1 cellular context compared by ENCODE assay signal in the genomic region with DNA sequence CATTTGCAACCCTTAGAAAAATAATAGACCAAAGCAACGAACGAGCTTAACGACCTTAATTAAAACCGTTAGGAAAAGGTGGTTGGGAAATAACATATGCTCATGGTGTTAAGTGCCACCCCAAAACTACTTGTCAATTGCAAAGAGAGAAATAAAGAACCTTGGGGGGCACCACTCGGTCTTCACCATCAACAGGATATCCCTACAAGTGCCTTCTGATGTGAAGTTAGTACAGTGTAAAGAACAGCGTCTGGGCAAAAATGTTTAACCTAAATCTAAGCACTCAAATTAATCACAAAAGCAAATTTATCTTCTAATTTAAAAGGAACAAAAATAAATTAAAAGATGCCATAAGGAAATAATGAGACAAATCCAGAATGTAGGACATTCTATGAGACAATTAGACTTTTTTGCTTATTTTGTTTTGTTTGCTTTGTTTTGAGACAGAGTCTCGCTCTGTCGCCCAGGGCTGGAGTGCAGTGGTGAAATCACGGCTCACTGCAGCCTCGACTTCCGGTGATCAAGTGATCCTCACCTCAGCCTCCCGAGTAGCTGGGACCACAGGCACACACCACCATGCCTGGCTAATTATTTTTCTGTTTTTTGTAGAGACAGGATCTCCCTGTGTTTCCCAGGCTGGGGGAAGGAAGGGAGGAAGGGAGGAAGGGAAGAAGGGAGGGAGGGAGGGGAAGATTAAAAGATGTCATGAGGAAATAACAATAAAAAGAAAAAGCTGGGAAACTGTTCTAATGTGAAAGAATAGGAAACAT.
TF ChIP-seq lines count a peak whose summit lies in the region.

No MANE protein-coding gene starts in this region.

TF ChIP-seq in HepG2, 621 proteins besides CTCF, POLR2A, EP300 and RAD21 (continued from another document and continues in another):
- TF ChIP-seq, protein P1, sequence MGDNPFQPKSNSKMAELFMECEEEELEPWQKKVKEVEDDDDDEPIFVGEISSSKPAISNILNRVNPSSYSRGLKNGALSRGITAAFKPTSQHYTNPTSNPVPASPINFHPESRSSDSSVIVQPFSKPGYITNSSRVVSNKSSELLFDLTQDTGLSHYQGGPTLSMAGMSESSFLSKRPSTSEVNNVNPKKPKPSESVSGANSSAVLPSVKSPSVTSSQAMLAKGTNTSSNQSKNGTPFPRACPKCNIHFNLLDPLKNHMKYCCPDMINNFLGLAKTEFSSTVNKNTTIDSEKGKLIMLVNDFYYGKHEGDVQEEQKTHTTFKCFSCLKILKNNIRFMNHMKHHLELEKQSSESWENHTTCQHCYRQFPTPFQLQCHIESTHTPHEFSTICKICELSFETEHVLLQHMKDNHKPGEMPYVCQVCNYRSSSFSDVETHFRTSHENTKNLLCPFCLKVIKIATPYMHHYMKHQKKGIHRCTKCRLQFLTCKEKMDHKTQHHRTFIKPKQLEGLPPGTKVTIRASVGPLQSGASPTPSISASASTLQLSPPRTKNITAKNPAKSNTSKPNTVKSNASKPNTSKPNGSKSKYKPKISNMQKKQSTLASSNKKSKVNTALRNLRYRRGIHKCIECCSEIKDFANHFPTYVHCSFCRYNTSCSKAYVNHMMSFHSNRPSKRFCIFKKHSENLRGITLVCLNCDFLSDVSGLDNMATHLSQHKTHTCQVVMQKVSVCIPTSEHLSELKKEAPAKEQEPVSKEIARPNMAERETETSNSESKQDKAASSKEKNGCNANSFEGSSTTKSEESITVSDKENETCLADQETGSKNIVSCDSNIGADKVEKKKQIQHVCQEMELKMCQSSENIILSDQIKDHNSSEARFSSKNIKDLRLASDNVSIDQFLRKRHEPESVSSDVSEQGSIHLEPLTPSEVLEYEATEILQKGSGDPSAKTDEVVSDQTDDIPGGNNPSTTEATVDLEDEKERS (CRISPR knock-in tag; IDR thresholded peaks at IDR 0.05), result peak; percentile 35; the same call in 1 of the 2 replicates
- TF ChIP-seq HOXA3 (CRISPR knock-in tag; IDR thresholded peaks at IDR 0.05), result peak; percentile 60; the same call in 1 of the 2 replicates
- TF ChIP-seq, protein P2, sequence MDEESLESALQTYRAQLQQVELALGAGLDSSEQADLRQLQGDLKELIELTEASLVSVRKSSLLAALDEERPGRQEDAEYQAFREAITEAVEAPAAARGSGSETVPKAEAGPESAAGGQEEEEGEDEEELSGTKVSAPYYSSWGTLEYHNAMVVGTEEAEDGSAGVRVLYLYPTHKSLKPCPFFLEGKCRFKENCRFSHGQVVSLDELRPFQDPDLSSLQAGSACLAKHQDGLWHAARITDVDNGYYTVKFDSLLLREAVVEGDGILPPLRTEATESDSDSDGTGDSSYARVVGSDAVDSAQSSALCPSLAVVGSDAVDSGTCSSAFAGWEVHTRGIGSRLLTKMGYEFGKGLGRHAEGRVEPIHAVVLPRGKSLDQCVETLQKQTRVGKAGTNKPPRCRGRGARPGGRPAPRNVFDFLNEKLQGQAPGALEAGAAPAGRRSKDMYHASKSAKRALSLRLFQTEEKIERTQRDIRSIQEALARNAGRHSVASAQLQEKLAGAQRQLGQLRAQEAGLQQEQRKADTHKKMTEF (CRISPR knock-in tag; IDR thresholded peaks at IDR 0.05), result peak; percentile 63; the same call in 1 of the 2 replicates
- TF ChIP-seq THYN1 (CRISPR knock-in tag; IDR thresholded peaks at IDR 0.05; ENCODE audit: borderline replicate concordance, low read depth), result no peak
- TF ChIP-seq NCOA1 (CRISPR knock-in tag; IDR thresholded peaks at IDR 0.05), result no peak
- 0 out of 2 replicates have a peak, but pooled peaks have one; percentile 35 for TF ChIP-seq ZNF292 (CRISPR knock-in tag; IDR thresholded peaks at IDR 0.05; ENCODE audit: borderline replicate concordance, low read depth)
- TF ChIP-seq MEF2D (CRISPR knock-in tag; IDR thresholded peaks at IDR 0.05), result no peak
- no peak for TF ChIP-seq ZNF34 (CRISPR knock-in tag; IDR thresholded peaks at IDR 0.05; ENCODE audit: borderline replicate concordance)
- TF ChIP-seq, protein P3, sequence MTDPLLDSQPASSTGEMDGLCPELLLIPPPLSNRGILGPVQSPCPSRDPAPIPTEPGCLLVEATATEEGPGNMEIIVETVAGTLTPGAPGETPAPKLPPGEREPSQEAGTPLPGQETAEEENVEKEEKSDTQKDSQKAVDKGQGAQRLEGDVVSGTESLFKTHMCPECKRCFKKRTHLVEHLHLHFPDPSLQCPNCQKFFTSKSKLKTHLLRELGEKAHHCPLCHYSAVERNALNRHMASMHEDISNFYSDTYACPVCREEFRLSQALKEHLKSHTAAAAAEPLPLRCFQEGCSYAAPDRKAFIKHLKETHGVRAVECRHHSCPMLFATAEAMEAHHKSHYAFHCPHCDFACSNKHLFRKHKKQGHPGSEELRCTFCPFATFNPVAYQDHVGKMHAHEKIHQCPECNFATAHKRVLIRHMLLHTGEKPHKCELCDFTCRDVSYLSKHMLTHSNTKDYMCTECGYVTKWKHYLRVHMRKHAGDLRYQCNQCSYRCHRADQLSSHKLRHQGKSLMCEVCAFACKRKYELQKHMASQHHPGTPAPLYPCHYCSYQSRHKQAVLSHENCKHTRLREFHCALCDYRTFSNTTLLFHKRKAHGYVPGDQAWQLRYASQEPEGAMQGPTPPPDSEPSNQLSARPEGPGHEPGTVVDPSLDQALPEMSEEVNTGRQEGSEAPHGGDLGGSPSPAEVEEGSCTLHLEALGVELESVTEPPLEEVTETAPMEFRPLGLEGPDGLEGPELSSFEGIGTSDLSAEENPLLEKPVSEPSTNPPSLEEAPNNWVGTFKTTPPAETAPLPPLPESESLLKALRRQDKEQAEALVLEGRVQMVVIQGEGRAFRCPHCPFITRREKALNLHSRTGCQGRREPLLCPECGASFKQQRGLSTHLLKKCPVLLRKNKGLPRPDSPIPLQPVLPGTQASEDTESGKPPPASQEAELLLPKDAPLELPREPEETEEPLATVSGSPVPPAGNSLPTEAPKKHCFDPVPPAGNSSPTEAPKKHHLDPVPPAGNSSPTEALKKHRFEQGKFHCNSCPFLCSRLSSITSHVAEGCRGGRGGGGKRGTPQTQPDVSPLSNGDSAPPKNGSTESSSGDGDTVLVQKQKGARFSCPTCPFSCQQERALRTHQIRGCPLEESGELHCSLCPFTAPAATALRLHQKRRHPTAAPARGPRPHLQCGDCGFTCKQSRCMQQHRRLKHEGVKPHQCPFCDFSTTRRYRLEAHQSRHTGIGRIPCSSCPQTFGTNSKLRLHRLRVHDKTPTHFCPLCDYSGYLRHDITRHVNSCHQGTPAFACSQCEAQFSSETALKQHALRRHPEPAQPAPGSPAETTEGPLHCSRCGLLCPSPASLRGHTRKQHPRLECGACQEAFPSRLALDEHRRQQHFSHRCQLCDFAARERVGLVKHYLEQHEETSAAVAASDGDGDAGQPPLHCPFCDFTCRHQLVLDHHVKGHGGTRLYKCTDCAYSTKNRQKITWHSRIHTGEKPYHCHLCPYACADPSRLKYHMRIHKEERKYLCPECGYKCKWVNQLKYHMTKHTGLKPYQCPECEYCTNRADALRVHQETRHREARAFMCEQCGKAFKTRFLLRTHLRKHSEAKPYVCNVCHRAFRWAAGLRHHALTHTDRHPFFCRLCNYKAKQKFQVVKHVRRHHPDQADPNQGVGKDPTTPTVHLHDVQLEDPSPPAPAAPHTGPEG (CRISPR knock-in tag; IDR thresholded peaks at IDR 0.05), result 0 out of 2 replicates have a peak, but pooled peaks have one; percentile 23
- TF ChIP-seq KDM2A (CRISPR knock-in tag; IDR thresholded peaks at IDR 0.05; ENCODE audit: borderline replicate concordance, low read depth), result peak; percentile 38
- TF ChIP-seq, protein P4, sequence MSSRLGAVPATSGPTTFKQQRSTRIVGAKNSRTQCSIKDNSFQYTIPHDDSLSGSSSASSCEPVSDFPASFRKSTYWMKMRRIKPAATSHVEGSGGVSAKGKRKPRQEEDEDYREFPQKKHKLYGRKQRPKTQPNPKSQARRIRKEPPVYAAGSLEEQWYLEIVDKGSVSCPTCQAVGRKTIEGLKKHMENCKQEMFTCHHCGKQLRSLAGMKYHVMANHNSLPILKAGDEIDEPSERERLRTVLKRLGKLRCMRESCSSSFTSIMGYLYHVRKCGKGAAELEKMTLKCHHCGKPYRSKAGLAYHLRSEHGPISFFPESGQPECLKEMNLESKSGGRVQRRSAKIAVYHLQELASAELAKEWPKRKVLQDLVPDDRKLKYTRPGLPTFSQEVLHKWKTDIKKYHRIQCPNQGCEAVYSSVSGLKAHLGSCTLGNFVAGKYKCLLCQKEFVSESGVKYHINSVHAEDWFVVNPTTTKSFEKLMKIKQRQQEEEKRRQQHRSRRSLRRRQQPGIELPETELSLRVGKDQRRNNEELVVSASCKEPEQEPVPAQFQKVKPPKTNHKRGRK (CRISPR knock-in tag; IDR thresholded peaks at IDR 0.05), result 0 out of 2 replicates have a peak, but pooled peaks have one; percentile 71
- TF ChIP-seq, protein P5, sequence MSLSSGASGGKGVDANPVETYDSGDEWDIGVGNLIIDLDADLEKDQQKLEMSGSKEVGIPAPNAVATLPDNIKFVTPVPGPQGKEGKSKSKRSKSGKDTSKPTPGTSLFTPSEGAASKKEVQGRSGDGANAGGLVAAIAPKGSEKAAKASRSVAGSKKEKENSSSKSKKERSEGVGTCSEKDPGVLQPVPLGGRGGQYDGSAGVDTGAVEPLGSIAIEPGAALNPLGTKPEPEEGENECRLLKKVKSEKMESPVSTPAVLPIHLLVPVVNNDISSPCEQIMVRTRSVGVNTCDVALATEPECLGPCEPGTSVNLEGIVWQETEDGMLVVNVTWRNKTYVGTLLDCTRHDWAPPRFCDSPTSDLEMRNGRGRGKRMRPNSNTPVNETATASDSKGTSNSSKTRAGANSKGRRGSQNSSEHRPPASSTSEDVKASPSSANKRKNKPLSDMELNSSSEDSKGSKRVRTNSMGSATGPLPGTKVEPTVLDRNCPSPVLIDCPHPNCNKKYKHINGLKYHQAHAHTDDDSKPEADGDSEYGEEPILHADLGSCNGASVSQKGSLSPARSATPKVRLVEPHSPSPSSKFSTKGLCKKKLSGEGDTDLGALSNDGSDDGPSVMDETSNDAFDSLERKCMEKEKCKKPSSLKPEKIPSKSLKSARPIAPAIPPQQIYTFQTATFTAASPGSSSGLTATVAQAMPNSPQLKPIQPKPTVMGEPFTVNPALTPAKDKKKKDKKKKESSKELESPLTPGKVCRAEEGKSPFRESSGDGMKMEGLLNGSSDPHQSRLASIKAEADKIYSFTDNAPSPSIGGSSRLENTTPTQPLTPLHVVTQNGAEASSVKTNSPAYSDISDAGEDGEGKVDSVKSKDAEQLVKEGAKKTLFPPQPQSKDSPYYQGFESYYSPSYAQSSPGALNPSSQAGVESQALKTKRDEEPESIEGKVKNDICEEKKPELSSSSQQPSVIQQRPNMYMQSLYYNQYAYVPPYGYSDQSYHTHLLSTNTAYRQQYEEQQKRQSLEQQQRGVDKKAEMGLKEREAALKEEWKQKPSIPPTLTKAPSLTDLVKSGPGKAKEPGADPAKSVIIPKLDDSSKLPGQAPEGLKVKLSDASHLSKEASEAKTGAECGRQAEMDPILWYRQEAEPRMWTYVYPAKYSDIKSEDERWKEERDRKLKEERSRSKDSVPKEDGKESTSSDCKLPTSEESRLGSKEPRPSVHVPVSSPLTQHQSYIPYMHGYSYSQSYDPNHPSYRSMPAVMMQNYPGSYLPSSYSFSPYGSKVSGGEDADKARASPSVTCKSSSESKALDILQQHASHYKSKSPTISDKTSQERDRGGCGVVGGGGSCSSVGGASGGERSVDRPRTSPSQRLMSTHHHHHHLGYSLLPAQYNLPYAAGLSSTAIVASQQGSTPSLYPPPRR (CRISPR knock-in tag; IDR thresholded peaks at IDR 0.05; ENCODE audit: borderline replicate concordance), result 0 out of 2 replicates have a peak, but pooled peaks have one; percentile 18
- TF ChIP-seq ZMYM4 (CRISPR knock-in tag; IDR thresholded peaks at IDR 0.05), result peak; percentile 40
- 0 out of 2 replicates have a peak, but pooled peaks have one; percentile 33 for TF ChIP-seq NCOR1 (IDR thresholded peaks at IDR 0.05; ENCODE audit: borderline replicate concordance, low read length)
- 0 out of 2 replicates have a peak, but pooled peaks have one; percentile 6 for TF ChIP-seq ZNF614 (CRISPR knock-in tag; IDR thresholded peaks at IDR 0.05; ENCODE audit: borderline replicate concordance)
- no peak for TF ChIP-seq ZSCAN9 (CRISPR knock-in tag; IDR thresholded peaks at IDR 0.05; ENCODE audit: borderline replicate concordance)
- TF ChIP-seq HIVEP1 (CRISPR knock-in tag; IDR thresholded peaks at IDR 0.05), result no peak
- TF ChIP-seq WIZ (CRISPR knock-in tag; IDR thresholded peaks at IDR 0.05), result no peak
- TF ChIP-seq KLF9 (CRISPR knock-in tag; IDR thresholded peaks at IDR 0.05; ENCODE audit: low read depth), result no peak
- TF ChIP-seq MAFF (IDR thresholded peaks at IDR 0.05; ENCODE audit: low read depth, low read length), result no peak
- peak; percentile 8; the same call in 1 of the 2 replicates for TF ChIP-seq IRF2 (CRISPR knock-in tag; IDR thresholded peaks at IDR 0.05)
- TF ChIP-seq SPEN (CRISPR knock-in tag; IDR thresholded peaks at IDR 0.05; ENCODE audit: low read depth), result no peak
- peak; percentile 72 for TF ChIP-seq PHF21A (CRISPR knock-in tag; IDR thresholded peaks at IDR 0.05)
- 0 out of 2 replicates have a peak, but pooled peaks have one; percentile 29 for TF ChIP-seq ZNF451 (CRISPR knock-in tag; IDR thresholded peaks at IDR 0.05)
- peak; percentile 14; the same call in 1 of the 2 replicates for TF ChIP-seq ERF (CRISPR knock-in tag; IDR thresholded peaks at IDR 0.05)
- peak; percentile 77; the same call in 1 of the 2 replicates for TF ChIP-seq ZNF33A (CRISPR knock-in tag; IDR thresholded peaks at IDR 0.05; ENCODE audit: borderline replicate concordance)
- TF ChIP-seq, protein P6, sequence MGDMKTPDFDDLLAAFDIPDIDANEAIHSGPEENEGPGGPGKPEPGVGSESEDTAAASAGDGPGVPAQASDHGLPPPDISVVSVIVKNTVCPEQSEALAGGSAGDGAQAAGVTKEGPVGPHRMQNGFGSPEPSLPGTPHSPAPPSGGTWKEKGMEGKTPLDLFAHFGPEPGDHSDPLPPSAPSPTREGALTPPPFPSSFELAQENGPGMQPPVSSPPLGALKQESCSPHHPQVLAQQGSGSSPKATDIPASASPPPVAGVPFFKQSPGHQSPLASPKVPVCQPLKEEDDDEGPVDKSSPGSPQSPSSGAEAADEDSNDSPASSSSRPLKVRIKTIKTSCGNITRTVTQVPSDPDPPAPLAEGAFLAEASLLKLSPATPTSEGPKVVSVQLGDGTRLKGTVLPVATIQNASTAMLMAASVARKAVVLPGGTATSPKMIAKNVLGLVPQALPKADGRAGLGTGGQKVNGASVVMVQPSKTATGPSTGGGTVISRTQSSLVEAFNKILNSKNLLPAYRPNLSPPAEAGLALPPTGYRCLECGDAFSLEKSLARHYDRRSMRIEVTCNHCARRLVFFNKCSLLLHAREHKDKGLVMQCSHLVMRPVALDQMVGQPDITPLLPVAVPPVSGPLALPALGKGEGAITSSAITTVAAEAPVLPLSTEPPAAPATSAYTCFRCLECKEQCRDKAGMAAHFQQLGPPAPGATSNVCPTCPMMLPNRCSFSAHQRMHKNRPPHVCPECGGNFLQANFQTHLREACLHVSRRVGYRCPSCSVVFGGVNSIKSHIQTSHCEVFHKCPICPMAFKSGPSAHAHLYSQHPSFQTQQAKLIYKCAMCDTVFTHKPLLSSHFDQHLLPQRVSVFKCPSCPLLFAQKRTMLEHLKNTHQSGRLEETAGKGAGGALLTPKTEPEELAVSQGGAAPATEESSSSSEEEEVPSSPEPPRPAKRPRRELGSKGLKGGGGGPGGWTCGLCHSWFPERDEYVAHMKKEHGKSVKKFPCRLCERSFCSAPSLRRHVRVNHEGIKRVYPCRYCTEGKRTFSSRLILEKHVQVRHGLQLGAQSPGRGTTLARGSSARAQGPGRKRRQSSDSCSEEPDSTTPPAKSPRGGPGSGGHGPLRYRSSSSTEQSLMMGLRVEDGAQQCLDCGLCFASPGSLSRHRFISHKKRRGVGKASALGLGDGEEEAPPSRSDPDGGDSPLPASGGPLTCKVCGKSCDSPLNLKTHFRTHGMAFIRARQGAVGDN (CRISPR knock-in tag; IDR thresholded peaks at IDR 0.05), result peak; percentile 56
- TF ChIP-seq ZSCAN21 (CRISPR knock-in tag; IDR thresholded peaks at IDR 0.05; ENCODE audit: borderline replicate concordance), result no peak
- TF ChIP-seq ETV5 (CRISPR knock-in tag; IDR thresholded peaks at IDR 0.05; ENCODE audit: borderline replicate concordance), result peak; percentile 88
- TF ChIP-seq SCMH1 (CRISPR knock-in tag; IDR thresholded peaks at IDR 0.05; ENCODE audit: borderline replicate concordance), result no peak
- TF ChIP-seq MBNL3 (CRISPR knock-in tag; conservative IDR thresholded peaks at IDR 0.05), result no peak
- TF ChIP-seq ZNF549 (CRISPR knock-in tag; IDR thresholded peaks at IDR 0.05), result no peak
